Comparison of ENCODE assay signal across 21 cellular contexts in genomic region chr1:36391271-36391670, GRCh38. TPM values are rescaled to one million over a fixed set of nuclear protein-coding genes. Genes with fewer than 3 reads are reported as not detected.
A peak's percentile ranks its signal among the peaks of the same experiment; 100 is the strongest.
DNase-seq lines count a peak whose midpoint lies in the region; ATAC-seq and TF ChIP-seq lines count a peak whose summit lies in the region.
"Had no signal": no experiment of that assay in that cellular context is flagged by ENCODE, and none has a peak within 500 bp of the region (broad histone marks: within the 10 kb centered on the region; RNA-seq: fewer than 3 reads in every experiment).

No MANE protein-coding gene starts in this region.

- H3K4me3 Mint-ChIP-seq in T-cell (no peak overlapping the region), memory B cell (peak overlapping the region; percentile 67), type B pancreatic cell (peak overlapping the region; percentile 15)
- H3K4me3 Mint-ChIP-seq: nephron progenitor cell had no signal

- TF ChIP-seq CTCF in right atrium auricular region (IDR thresholded peaks at IDR 0.05) (no peak), type B pancreatic cell (conservative IDR thresholded peaks at IDR 0.05) (no peak)

- H3K4me1 ChIP-seq in right atrium auricular region: peaks cover 0 to 38% of the 10 kb centered on the region in 2 donors

- H3K36me3 ChIP-seq in right atrium auricular region: peaks cover 33% of the 10 kb centered on the region

- POLR2A ChIA-PET in T-cell (lab: Charles Lee): interaction anchor here (0.6 kb wide), 2 partner anchors 12 to 166 kb away, joined by 3 to 4 read pairs; no protein-coding TSS in a partner anchor

- ATAC-seq in Right ventricle myocardium superior (ENCODE audit: poor library complexity) (no peak), T-cell (replicated peaks in 1 of 4) (no peak), memory B cell (ENCODE audit: low read depth) (no peak)
- ATAC-seq: esophagus mucosa, left colon, Right ventricle myocardium inferior had no signal

- CTCF ChIA-PET in T-cell (lab: Charles Lee): no interaction called here

- no peaks in the 10 kb centered on the region for H3K9me3 ChIP-seq in right atrium auricular region

- H3K27ac Mint-ChIP-seq in T-cell (peak overlapping the region; percentile 25 to 55), memory B cell (peak overlapping the region; percentile 84), type B pancreatic cell (no peak overlapping the region)
- H3K27ac Mint-ChIP-seq: nephron progenitor cell had no signal

- H3K4me1 Mint-ChIP-seq in T-cell (peaks cover 21 to 45% (median 38%) of the 10 kb centered on the region in 3 donors), memory B cell (peaks cover 58% of the 10 kb centered on the region), type B pancreatic cell (ENCODE audit: unreplicated experiment) (peaks cover 14% of the 10 kb centered on the region)

- peaks cover 15% of the 10 kb centered on the region for H3K36me3 Mint-ChIP-seq in T-cell
- peaks cover 24% of the 10 kb centered on the region for H3K36me3 Mint-ChIP-seq in memory B cell
- peaks cover 3% of the 10 kb centered on the region for H3K36me3 Mint-ChIP-seq in type B pancreatic cell

- H3K27me3 Mint-ChIP-seq in T-cell: no peaks in the 10 kb centered on the region
- no peaks in the 10 kb centered on the region for H3K27me3 Mint-ChIP-seq in memory B cell
- no peaks in the 10 kb centered on the region for H3K27me3 Mint-ChIP-seq in type B pancreatic cell

- no peaks in the 10 kb centered on the region for H3K27me3 ChIP-seq in right atrium auricular region

- H3K27ac ChIP-seq in right atrium auricular region: no peak overlapping the region
- H3K27ac ChIP-seq: WERI-Rb-1 had no signal

- intact Hi-C loops in Right ventricle myocardium superior (cut with DNase I): no loop called here

- no peaks in the 10 kb centered on the region for H3K9me3 Mint-ChIP-seq in T-cell
- H3K9me3 Mint-ChIP-seq in memory B cell: no peaks in the 10 kb centered on the region
- no peaks in the 10 kb centered on the region for H3K9me3 Mint-ChIP-seq in type B pancreatic cell
- H3K9me3 Mint-ChIP-seq: nephron progenitor cell had no signal

- no peak overlapping the region for H3K4me3 ChIP-seq in right atrium auricular region
- H3K4me3 ChIP-seq: smooth muscle cell had no signal

- DNase-seq in Right ventricle myocardium superior (peak; percentile 5), right atrium auricular region (ENCODE audit: low spot score) (no peak), T-cell (no peak), memory B cell (ENCODE audit: low spot score in 2 of 2) (no peak), type B pancreatic cell (ENCODE audit: extremely low spot score, unreplicated experiment) (no peak), anterior cingulate cortex (lab: John Stamatoyannopoulos, UW) (no peak), DMS79 treated with DMSO at 0.1 percent for 48 hours (lab: John Stamatoyannopoulos, UW) (no peak)
- no peak for DNase-seq in activated CD4-positive, CD25-positive, alpha-beta regulatory T cell treated with anti-CD3 and anti-CD28 coated beads, Interleukin-2, amount 50 U/mL, for 72 hours
- DNase-seq: activated effector memory CD4-positive, alpha-beta T cell treated with Interleukin-2 at 50 U/mL for 16 hours; effector CD8-positive, alpha-beta T cell; left colon; NCI-H1105; NCI-H2107; NCI-H524 treated with DMSO at 0.1 percent for 48 hours; nephron progenitor cell; stimulated activated CD4-positive, alpha-beta T cell treated with anti-CD3 and anti-CD28 coated beads, Interleukin-4, amount 100 ng/mL, for 24 hours; WERI-Rb-1 had no signal

RNA-seq across cellular contexts. Expression of gene STK40, which starts 5.5 kb away (rescaled TPM):
- 73.5 TPM for total RNA-seq in Right ventricle myocardium superior
- 10 to 100 TPM; 50.5 to 74.7 TPM for total RNA-seq in right atrium auricular region
- 10 to 100 TPM; 29.6 to 71.1 (median 56.7) TPM for total RNA-seq in T-cell
- 58.5 and 59.5 TPM in 2 replicates for total RNA-seq in type B pancreatic cell (ENCODE audit: low replicate concordance)

RNA-seq across cellular contexts. Expression of gene LSM10, which starts 6.4 kb away (rescaled TPM):
- total RNA-seq in Right ventricle myocardium superior: 57.0 TPM
- total RNA-seq in right atrium auricular region: 10 to 100 TPM; 55.3 to 59.9 TPM
- total RNA-seq in T-cell: 10 to 100 TPM; 26.2 to 59.9 (median 55.4) TPM
- 32.3 and 36.4 TPM in 2 replicates for total RNA-seq in type B pancreatic cell (ENCODE audit: low replicate concordance)

RNA-seq across cellular contexts. Expression of gene OSCP1, which starts 59.0 kb away (rescaled TPM):
- 7.4 TPM for total RNA-seq in Right ventricle myocardium superior
- 1 to 10 TPM; 4.9 to 7.9 TPM for total RNA-seq in right atrium auricular region
- total RNA-seq in T-cell: 1 to 10 TPM in 1 of 5 donors, under 1 TPM in 4; 0.32 to 1.3 (median 0.68) TPM
- 12.4 and 15.3 TPM in 2 replicates for total RNA-seq in type B pancreatic cell (ENCODE audit: low replicate concordance)
- total RNA-seq: T-helper 1 cell treated with Interleukin-12 subunit alpha and Interleukin-12 subunit beta and Interleukin-4 antibody, amounts not matched to agents 30 ng/mL and 1 ng/mL, for 36 hours had no signal

Comparison
In these comparisons a context has a peak if more than half of its experiments do, and no peak if none do; other contexts are left out.
1. H3K4me3 Mint-ChIP-seq: peak in memory B cell (single experiment) and type B pancreatic cell (single experiment); none in T-cell (0 of 3).